In the genomic region with DNA sequence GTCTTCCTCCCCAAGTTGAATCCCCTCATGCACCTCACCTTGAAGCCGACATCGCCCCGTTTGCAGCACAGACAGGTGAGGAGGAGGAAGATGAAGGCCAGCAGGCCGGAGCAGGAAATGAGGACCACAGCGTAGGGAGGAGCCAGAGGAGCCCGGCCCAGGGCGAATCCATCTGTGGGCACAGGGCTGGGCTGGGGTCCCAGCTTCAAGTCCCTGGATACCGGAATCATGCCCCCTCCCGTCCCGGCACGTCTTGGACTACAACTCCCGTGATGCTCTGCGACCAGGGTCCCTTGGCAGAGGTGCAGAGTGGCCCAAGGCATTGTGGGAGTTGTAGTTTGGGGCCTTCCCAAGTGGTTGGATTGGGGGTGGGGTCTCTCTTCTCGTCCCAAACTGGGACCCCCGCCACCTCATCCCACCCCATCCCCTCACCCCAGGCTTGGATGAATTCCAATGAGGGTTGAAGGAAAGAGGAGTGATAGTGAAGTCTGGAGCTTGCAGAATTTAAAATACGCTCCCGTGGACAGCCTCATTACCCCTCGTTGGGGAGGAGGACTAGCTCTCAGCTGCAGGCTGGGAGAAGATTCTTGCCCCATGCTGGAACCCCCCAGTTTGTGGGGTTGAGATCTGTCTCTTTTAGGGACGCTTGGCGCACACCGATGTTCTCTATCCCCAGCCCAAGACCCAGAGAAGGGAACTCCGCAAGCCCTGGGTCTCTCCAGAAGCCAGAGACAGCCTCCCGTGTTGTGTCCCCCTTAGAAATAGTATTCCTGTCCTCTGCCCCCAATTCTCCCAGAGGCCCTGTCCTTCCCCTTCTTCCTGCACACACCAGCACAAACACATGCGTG, we compare ENCODE assay signal across 8 cellular contexts. TPM values are rescaled to one million over a fixed set of nuclear protein-coding genes. Genes with fewer than 3 reads are reported as not detected.
DNase-seq lines count a peak whose midpoint lies in the region; ATAC-seq and TF ChIP-seq lines count a peak whose summit lies in the region.

No MANE protein-coding gene starts in this region.

- H3K27ac ChIP-seq in KMS-11 (no peak overlapping the region), ascending aorta (no peak overlapping the region)

- H3K4me1 ChIP-seq in KMS-11 (ENCODE audit: low read depth, poor library complexity, severe bottlenecking) (peaks cover 17% of the 10 kb centered on the region), ascending aorta (peaks cover 0 to 15% of the 10 kb centered on the region in 2 donors)

- no peaks in the 10 kb centered on the region for H3K36me3 ChIP-seq in KMS-11 (ENCODE audit: insufficient read depth)
- no peaks in the 10 kb centered on the region for H3K36me3 ChIP-seq in ascending aorta

- peak overlapping the region; percentile 41; the same call in 1 of the 2 replicates for H3K4me2 ChIP-seq in KMS-11

- no peaks in the 10 kb centered on the region for H3K9me3 Mint-ChIP-seq in T-helper 2 cell treated with Interferon-gamma antibody and Interleukin-4, amounts not matched to agents 5 μg/mL and 100 μg/mL, for 36 hours

- H3K9ac ChIP-seq in KMS-11 = no peak overlapping the region

- H4K20me1 ChIP-seq in KMS-11 (ENCODE audit: insufficient read depth) = no peaks in the 10 kb centered on the region

- H2AFZ ChIP-seq in KMS-11 (ENCODE audit: low read depth) = no peak overlapping the region

- no peaks in the 10 kb centered on the region for H3K79me2 ChIP-seq in KMS-11 (ENCODE audit: insufficient read depth, low read depth)

- H3K27me3 ChIP-seq in KMS-11 (ENCODE audit: insufficient read depth, low read depth) (peaks cover 66% of the 10 kb centered on the region), ascending aorta (peaks cover 4% of the 10 kb centered on the region)

- H3K4me1 Mint-ChIP-seq in T-helper 2 cell treated with Interferon-gamma antibody and Interleukin-4, amounts not matched to agents 5 μg/mL and 100 μg/mL, for 36 hours (ENCODE audit: low read depth) = peaks cover 7% of the 10 kb centered on the region

- TF ChIP-seq CTCF in KMS-11 (conservative IDR thresholded peaks at IDR 0.05; ENCODE audit: low read depth, low read length) (no peak), ascending aorta (IDR thresholded peaks at IDR 0.05) (no peak)

- no peak overlapping the region for H3K27ac Mint-ChIP-seq in T-helper 2 cell treated with Interferon-gamma antibody and Interleukin-4, amounts not matched to agents 5 μg/mL and 100 μg/mL, for 36 hours

- ATAC-seq in sciatic nerve (peak; percentile 88), HG03460 (IDR thresholded peaks at IDR 0.05; ENCODE audit: unreplicated experiment) (no peak)

- intact Hi-C loops in ascending aorta (cut with DNase I) (loop anchor here (1.0 kb wide), 2 partner anchors 17 to 109 kb away; partner anchors contain the start of genes RPL18 and SPHK2), sciatic nerve (cut with DNase I) (no loop called here)

- H3K4me3 Mint-ChIP-seq in T-helper 2 cell treated with Interferon-gamma antibody and Interleukin-4, amounts not matched to agents 5 μg/mL and 100 μg/mL, for 36 hours = peak overlapping the region; percentile 86

- no peaks in the 10 kb centered on the region for H3K9me3 ChIP-seq in ascending aorta

- no peaks in the 10 kb centered on the region for H3K36me3 Mint-ChIP-seq in T-helper 2 cell treated with Interferon-gamma antibody and Interleukin-4, amounts not matched to agents 5 μg/mL and 100 μg/mL, for 36 hours (ENCODE audit: low read depth)

- peak; percentile 40 for DNase-seq in COLO668 (lab: John Stamatoyannopoulos, UW; ENCODE audit: unreplicated experiment)
- peak; percentile 63 for DNase-seq in T-helper 2 cell treated with Interferon-gamma antibody and Interleukin-4, amounts not matched to agents 5 μg/mL and 100 μg/mL, for 36 hours (ENCODE audit: low spot score)
- DNase-seq in ascending aorta (ENCODE audit: low spot score in 2 of 2) = peak in 1 of 2 donors; percentile 81
- peak; percentile 65 to 84 for DNase-seq in hippocampal formation (lab: John Stamatoyannopoulos, UW)
- DNase-seq in sciatic nerve (ENCODE audit: low spot score) = peak; percentile 85
- DNase-seq in OCI-M2 (lab: John Stamatoyannopoulos, UW; ENCODE audit: unreplicated experiment) = no peak

- H3K4me3 ChIP-seq in KMS-11 (IDR thresholded peaks at IDR 0.05; ENCODE audit: insufficient read depth, low read depth, low read length) = no peak overlapping the region
- H3K4me3 ChIP-seq in ascending aorta = peak overlapping the region; percentile 45 to 59

- no peaks in the 10 kb centered on the region for H3K27me3 Mint-ChIP-seq in T-helper 2 cell treated with Interferon-gamma antibody and Interleukin-4, amounts not matched to agents 5 μg/mL and 100 μg/mL, for 36 hours (ENCODE audit: low read depth)

RNA-seq across cellular contexts. Expression of gene LMTK3, which starts 1.0 kb away (rescaled TPM):
- total RNA-seq in ascending aorta = 0.11 TPM
- 0.76 TPM for total RNA-seq in sciatic nerve

RNA-seq across cellular contexts. Expression of gene SULT2B1, which starts 41.3 kb away (rescaled TPM):
- not detected for total RNA-seq in ascending aorta
- not detected for total RNA-seq in sciatic nerve

RNA-seq across cellular contexts. Expression of gene CYTH2, which starts 41.5 kb away (rescaled TPM):
- 83.5 TPM for total RNA-seq in ascending aorta
- total RNA-seq in sciatic nerve = 62.7 TPM

RNA-seq across cellular contexts. Expression of gene KCNJ14, which starts 55.3 kb away (rescaled TPM):
- total RNA-seq in ascending aorta (6.1 TPM), sciatic nerve (0.71 TPM)
